In the genomic region with DNA sequence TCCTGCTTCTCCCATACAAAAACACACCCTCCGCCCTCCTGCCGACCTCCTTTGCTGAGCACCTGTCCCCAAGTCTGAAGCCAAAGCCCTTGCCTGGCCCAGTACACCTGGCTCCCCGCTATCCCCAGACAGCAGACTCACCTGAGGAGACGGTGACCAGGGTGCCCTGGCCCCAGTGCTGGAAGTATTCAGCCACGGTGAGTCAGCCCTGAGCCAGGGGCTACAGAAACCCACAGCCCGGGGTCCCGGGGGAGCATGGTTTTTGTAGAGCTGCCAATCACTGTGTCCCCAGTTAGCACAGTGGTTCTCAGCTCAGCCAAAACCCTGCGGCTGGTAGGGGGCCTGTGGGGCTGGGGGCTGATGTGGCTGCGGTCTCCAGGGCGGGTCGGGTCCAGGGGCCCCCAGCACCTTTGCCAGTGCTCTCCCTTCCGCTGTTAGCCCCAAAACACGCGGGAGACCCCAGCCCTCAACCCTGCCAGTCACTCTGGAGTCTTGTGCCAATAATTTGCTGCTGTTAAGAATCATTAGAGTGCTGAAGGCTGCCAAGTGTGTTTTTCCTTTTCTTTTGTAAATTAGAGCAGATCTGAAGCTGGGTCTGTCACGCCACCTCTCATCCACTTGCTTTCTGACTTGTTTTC, we compare ENCODE assay signal across 17 cellular contexts.
DNase-seq lines count a peak whose midpoint lies in the region; ATAC-seq and TF ChIP-seq lines count a peak whose summit lies in the region.
"Had no signal": no experiment of that assay in that cellular context is flagged by ENCODE, and none has a peak within 500 bp of the region (broad histone marks: within the 10 kb centered on the region; RNA-seq: fewer than 3 reads in every experiment).

No MANE protein-coding gene starts in this region.

- no peaks in the 10 kb centered on the region for H3K36me3 Mint-ChIP-seq in activated naive CD4-positive, alpha-beta T cell treated with anti-CD3 and anti-CD28 coated beads for 36 hours (ENCODE audit: low read depth)
- peaks cover 37 to 40% of the 10 kb centered on the region in 2 donors for H3K36me3 Mint-ChIP-seq in stimulated activated naive B cell treated with anti-CD40 and anti-IgM and Interleukin-4, amounts not matched to agents 10 μg/mL and 1 μg/mL and 100 μg/mL, for 72 hours

- no peak overlapping the region for H3K4me3 ChIP-seq in adrenal gland
- H3K4me3 ChIP-seq: breast epithelium, tibial artery had no signal

- peak; percentile 4 for DNase-seq in activated naive CD4-positive, alpha-beta T cell treated with anti-CD3 and anti-CD28 coated beads for 36 hours
- DNase-seq in activated naive CD4-positive, alpha-beta T cell treated with Interleukin-2 at 50 U/mL for 16 hours, result no peak
- DNase-seq in NCI-H1694 (lab: John Stamatoyannopoulos, UW), result peak; percentile 86
- peak in 4 of 7 donors; percentile 2 to 36 (median 8) for DNase-seq in adrenal gland
- DNase-seq in stimulated activated naive B cell treated with anti-CD40 and anti-IgM and Interleukin-4, amounts not matched to agents 10 μg/mL and 1 μg/mL and 100 μg/mL, for 72 hours, result no peak
- no peak for DNase-seq in dedifferentiated amniotic fluid mesenchymal stem cell (ENCODE audit: extremely low spot score)
- no peak for DNase-seq in MV-4-11 (lab: John Stamatoyannopoulos, UW)
- DNase-seq: activated gamma-delta T cell treated with Interleukin-2 at 50 U/mL for 16 hours; effector memory CD4-positive, alpha-beta T cell; NCI-H2081; NCI-H82; nephron progenitor cell; retina; SW 1271 had no signal

- H3K27me3 ChIP-seq in adrenal gland, result peaks cover 8% of the 10 kb centered on the region

- no peak for TF ChIP-seq CTCF in adrenal gland (IDR thresholded peaks at IDR 0.05)

- no peak overlapping the region for H3K27ac Mint-ChIP-seq in activated naive CD4-positive, alpha-beta T cell treated with anti-CD3 and anti-CD28 coated beads for 36 hours
- peak overlapping the region; percentile 37 for H3K27ac Mint-ChIP-seq in stimulated activated naive B cell treated with anti-CD40 and anti-IgM and Interleukin-4, amounts not matched to agents 10 μg/mL and 1 μg/mL and 100 μg/mL, for 72 hours
- H3K27ac Mint-ChIP-seq: nephron progenitor cell had no signal

- ATAC-seq in stimulated activated naive B cell treated with anti-CD40 and anti-IgM and Interleukin-4, amounts not matched to agents 10 μg/mL and 1 μg/mL and 100 μg/mL, for 72 hours (replicated peaks), result no peak
- ATAC-seq in esophagus mucosa, result no peak

- H3K27me3 Mint-ChIP-seq in activated naive CD4-positive, alpha-beta T cell treated with anti-CD3 and anti-CD28 coated beads for 36 hours (ENCODE audit: low read depth), result peaks cover 32% of the 10 kb centered on the region
- H3K27me3 Mint-ChIP-seq in stimulated activated naive B cell treated with anti-CD40 and anti-IgM and Interleukin-4, amounts not matched to agents 10 μg/mL and 1 μg/mL and 100 μg/mL, for 72 hours, result no peaks in the 10 kb centered on the region

- intact Hi-C loops in activated naive CD4-positive, alpha-beta T cell treated with anti-CD3 and anti-CD28 coated beads for 36 hours (cut with micrococcal nuclease), result no loop called here
- intact Hi-C loops in adrenal gland (cut with DNase I), result no loop called here

- no peaks in the 10 kb centered on the region for H3K9me3 ChIP-seq in adrenal gland (replicated peaks in 1 of 3)

- H3K9me3 Mint-ChIP-seq in activated naive CD4-positive, alpha-beta T cell treated with anti-CD3 and anti-CD28 coated beads for 36 hours, result no peaks in the 10 kb centered on the region
- H3K9me3 Mint-ChIP-seq in stimulated activated naive B cell treated with anti-CD40 and anti-IgM and Interleukin-4, amounts not matched to agents 10 μg/mL and 1 μg/mL and 100 μg/mL, for 72 hours, result no peaks in the 10 kb centered on the region

- 48 to 65% (median 58%) methylated on average over 5 to 15 of the region's 15 CpGs for WGBS in adrenal gland, 4 donors

- TF ChIP-seq POLR2A in adrenal gland (IDR thresholded peaks at IDR 0.05), result no peak

- CTCF ChIA-PET in activated naive CD4-positive, alpha-beta T cell treated with anti-CD3 and anti-CD28 coated beads for 36 hours (lab: Charles Lee), result no interaction called here

- peaks cover 24% of the 10 kb centered on the region for H3K4me1 Mint-ChIP-seq in activated naive CD4-positive, alpha-beta T cell treated with anti-CD3 and anti-CD28 coated beads for 36 hours (ENCODE audit: low read depth)
- H3K4me1 Mint-ChIP-seq in stimulated activated naive B cell treated with anti-CD40 and anti-IgM and Interleukin-4, amounts not matched to agents 10 μg/mL and 1 μg/mL and 100 μg/mL, for 72 hours, result peaks cover 1 to 8% of the 10 kb centered on the region in 2 donors
- H3K4me1 Mint-ChIP-seq: nephron progenitor cell had no signal

- no peak overlapping the region for H3K27ac ChIP-seq in adrenal gland
- H3K27ac ChIP-seq: breast epithelium, tibial artery had no signal

- H3K36me3 ChIP-seq in adrenal gland (replicated peaks in 1 of 2), result no peaks in the 10 kb centered on the region
- H3K36me3 ChIP-seq: breast epithelium, tibial artery had no signal

- H3K4me1 ChIP-seq in adrenal gland (replicated peaks in 1 of 2), result no peaks in the 10 kb centered on the region
- H3K4me1 ChIP-seq: breast epithelium, tibial artery had no signal

- H3K4me3 Mint-ChIP-seq in activated naive CD4-positive, alpha-beta T cell treated with anti-CD3 and anti-CD28 coated beads for 36 hours, result no peak overlapping the region
- H3K4me3 Mint-ChIP-seq in stimulated activated naive B cell treated with anti-CD40 and anti-IgM and Interleukin-4, amounts not matched to agents 10 μg/mL and 1 μg/mL and 100 μg/mL, for 72 hours, result peak overlapping the region; percentile 25 to 74
- H3K4me3 Mint-ChIP-seq: nephron progenitor cell had no signal

Comparison
In these comparisons a context has a peak if more than half of its experiments do, and no peak if none do; other contexts are left out.
1. DNase-seq: peak in activated naive CD4-positive, alpha-beta T cell treated with anti-CD3 and anti-CD28 coated beads for 36 hours (single experiment), NCI-H1694 (single experiment) and adrenal gland (4 of 7); none in activated naive CD4-positive, alpha-beta T cell treated with Interleukin-2 at 50 U/mL for 16 hours (single experiment), stimulated activated naive B cell treated with anti-CD40 and anti-IgM and Interleukin-4, amounts not matched to agents 10 μg/mL and 1 μg/mL and 100 μg/mL, for 72 hours (single experiment), dedifferentiated amniotic fluid mesenchymal stem cell (single experiment) and MV-4-11 (single experiment).